Comparison of ENCODE assay signal across 8 cellular contexts in genomic region chr6:131135244-131136020, GRCh38. TPM values are rescaled to one million over a fixed set of nuclear protein-coding genes. Genes with fewer than 3 reads are reported as not detected.
DNase-seq lines count a peak whose midpoint lies in the region; ATAC-seq and TF ChIP-seq lines count a peak whose summit lies in the region.

AKAP7 (plus strand) TSS chr6:131135467; CDS start chr6:131135764, 297 bp downstream.

- 0 out of 2 replicates have a peak, but pooled peaks have one; percentile 11 for TF ChIP-seq CTCF in RWPE1 (conservative IDR thresholded peaks at IDR 0.05; ENCODE audit: low read depth)
- TF ChIP-seq CTCF in foreskin keratinocyte (conservative IDR thresholded peaks at IDR 0.05): no peak
- no peak for TF ChIP-seq CTCF in neural crest cell (conservative IDR thresholded peaks at IDR 0.05)

- peaks cover 2% of the 10 kb centered on the region for H3K9me3 Mint-ChIP-seq in neural crest cell

- peak within 1 kb of the TSS; percentile 83 to 90 for H3K4me3 ChIP-seq in stomach smooth muscle (ENCODE audit: low read length in 2 of 2)

- DNase-seq in AG08395 (ENCODE audit: low spot score) (peak; percentile 81), RWPE1 (ENCODE audit: low spot score) (peak; percentile 60), foreskin keratinocyte (peak in 1 of 2 donors; percentile 49), neural crest cell (ENCODE audit: low read depth, low spot score) (peak; percentile 79)
- DNase-seq in activated naive CD4-positive, alpha-beta T cell (lab: John Stamatoyannopoulos, UW): peak; percentile 22 to 53 (median 34)

- peak; percentile 80 for ATAC-seq in GM18907 (IDR thresholded peaks at IDR 0.05; ENCODE audit: unreplicated experiment)
- peak; percentile 72 for ATAC-seq in HG03108 (IDR thresholded peaks at IDR 0.05; ENCODE audit: unreplicated experiment)
- peak; percentile 83 for ATAC-seq in foreskin keratinocyte

- H3K27ac ChIP-seq in RWPE1 (peak within 1 kb of the TSS; percentile 90), foreskin keratinocyte (peak within 1 kb of the TSS; percentile 68), stomach smooth muscle (ENCODE audit: low read length) (peak within 1 kb of the TSS; percentile 75)

- H3K27ac Mint-ChIP-seq in neural crest cell (ENCODE audit: unreplicated experiment): peak within 1 kb of the TSS; percentile 96

- peaks cover 5% of the 10 kb centered on the region for H3K36me3 Mint-ChIP-seq in neural crest cell (ENCODE audit: low read depth)

- H3K27me3 ChIP-seq in foreskin keratinocyte (no peaks in the 10 kb centered on the region), stomach smooth muscle (ENCODE audit: control insufficient read depth in 1 of 2, insufficient read depth in 2 of 2, low read length in 2 of 2) (no peaks in the 10 kb centered on the region)

- no peaks in the 10 kb centered on the region for H3K9me3 ChIP-seq in stomach smooth muscle (ENCODE audit: control insufficient read depth in 2 of 2, low read length in 2 of 2)

- POLR2A ChIA-PET in RWPE1 (lab: Yijun Ruan, JAX; ENCODE audit: low non-redundant PET): no interaction called here

- no peaks in the 10 kb centered on the region for H3K36me3 ChIP-seq in stomach smooth muscle (ENCODE audit: control insufficient read depth in 2 of 2, insufficient read depth in 2 of 2, low read length in 2 of 2)

- H3K4me1 Mint-ChIP-seq in neural crest cell: peaks cover 27% of the 10 kb centered on the region

- peak within 1 kb of the TSS; percentile 92 for H3K4me3 Mint-ChIP-seq in neural crest cell

- H3K9ac ChIP-seq in stomach smooth muscle (ENCODE audit: low read length in 2 of 2): peak within 1 kb of the TSS; percentile 81 to 93

- H3K4me1 ChIP-seq in foreskin keratinocyte (no peaks in the 10 kb centered on the region), stomach smooth muscle (ENCODE audit: control insufficient read depth, insufficient read depth, low read length) (peaks cover 9% of the 10 kb centered on the region)

- CTCF ChIA-PET in RWPE1 (lab: Yijun Ruan, JAX): no interaction called here

- H3K27me3 Mint-ChIP-seq in neural crest cell (ENCODE audit: low read depth): no peaks in the 10 kb centered on the region

RNA-seq across cellular contexts. Expression of gene AKAP7, which starts in this region (rescaled TPM):
- total RNA-seq in foreskin keratinocyte (3.4 and 3.6 TPM in 2 replicates), neural crest cell (7.3 and 7.8 TPM in 2 replicates)
- 2.2 and 2.6 TPM in 2 replicates for polyA plus RNA-seq in foreskin keratinocyte
